Comparison of ENCODE assay signal across 1 cellular context in the genomic region with DNA sequence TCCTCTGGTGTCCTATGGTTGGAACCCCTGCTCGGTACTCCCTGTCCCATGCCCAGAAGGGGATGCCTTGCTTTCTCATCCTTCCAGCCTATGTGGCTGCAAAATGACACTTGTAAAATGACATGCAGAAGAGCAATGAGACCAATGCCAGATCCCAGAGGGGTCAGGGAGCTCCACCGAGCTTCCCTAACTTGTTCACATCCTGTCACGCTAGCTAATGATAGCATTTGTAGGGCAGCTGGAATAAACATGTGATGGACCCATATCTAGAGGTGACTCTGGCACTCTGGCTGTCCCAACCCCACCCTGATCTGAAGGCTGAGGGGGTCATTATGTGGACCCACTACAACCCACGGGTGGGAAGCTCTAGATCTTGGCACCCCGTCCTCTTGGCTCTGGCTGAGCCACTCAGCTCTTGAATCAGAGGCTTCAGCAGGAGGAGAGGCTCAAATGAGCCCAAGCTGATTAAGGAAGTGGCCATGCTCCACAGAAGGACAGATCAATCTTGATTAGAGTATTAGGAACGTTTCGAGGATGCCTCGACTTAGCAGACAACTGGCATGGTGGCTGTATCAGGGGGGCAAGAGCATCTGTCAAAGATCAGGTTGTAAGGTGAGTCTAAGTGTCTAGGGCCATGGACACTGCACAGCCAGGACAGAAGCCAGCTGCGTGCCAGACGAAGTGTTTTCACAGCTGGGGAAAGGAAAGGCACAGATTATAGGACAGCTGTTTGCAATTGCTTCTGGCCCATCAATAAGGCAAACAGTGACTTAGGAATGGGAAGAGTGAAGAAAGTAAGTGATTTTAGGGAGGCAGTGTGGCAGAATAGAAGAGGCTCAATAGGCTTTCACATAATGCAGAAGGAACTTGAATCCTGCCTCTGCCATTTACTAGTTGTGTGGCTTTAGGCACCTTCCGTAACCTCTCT.
TF ChIP-seq lines count a peak whose summit lies in the region.

No MANE protein-coding gene starts in this region.

TF ChIP-seq in IMR-90, 13 proteins besides CTCF, POLR2A, EP300 and RAD21 (continued from another document):
- TF ChIP-seq MAFK (IDR thresholded peaks at IDR 0.05; ENCODE audit: low read depth, low read length) (no peak), RCOR1 (IDR thresholded peaks at IDR 0.05; ENCODE audit: insufficient replicate concordance, low read length) (no peak), BHLHE40 (IDR thresholded peaks at IDR 0.05; ENCODE audit: low read depth, low read length) (no peak)
- TF ChIP-seq, protein P1, sequence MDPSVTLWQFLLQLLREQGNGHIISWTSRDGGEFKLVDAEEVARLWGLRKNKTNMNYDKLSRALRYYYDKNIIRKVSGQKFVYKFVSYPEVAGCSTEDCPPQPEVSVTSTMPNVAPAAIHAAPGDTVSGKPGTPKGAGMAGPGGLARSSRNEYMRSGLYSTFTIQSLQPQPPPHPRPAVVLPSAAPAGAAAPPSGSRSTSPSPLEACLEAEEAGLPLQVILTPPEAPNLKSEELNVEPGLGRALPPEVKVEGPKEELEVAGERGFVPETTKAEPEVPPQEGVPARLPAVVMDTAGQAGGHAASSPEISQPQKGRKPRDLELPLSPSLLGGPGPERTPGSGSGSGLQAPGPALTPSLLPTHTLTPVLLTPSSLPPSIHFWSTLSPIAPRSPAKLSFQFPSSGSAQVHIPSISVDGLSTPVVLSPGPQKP (IDR thresholded peaks at IDR 0.05; ENCODE audit: borderline replicate concordance, low read depth, low read length) = no peak
- TF ChIP-seq, protein P2, sequence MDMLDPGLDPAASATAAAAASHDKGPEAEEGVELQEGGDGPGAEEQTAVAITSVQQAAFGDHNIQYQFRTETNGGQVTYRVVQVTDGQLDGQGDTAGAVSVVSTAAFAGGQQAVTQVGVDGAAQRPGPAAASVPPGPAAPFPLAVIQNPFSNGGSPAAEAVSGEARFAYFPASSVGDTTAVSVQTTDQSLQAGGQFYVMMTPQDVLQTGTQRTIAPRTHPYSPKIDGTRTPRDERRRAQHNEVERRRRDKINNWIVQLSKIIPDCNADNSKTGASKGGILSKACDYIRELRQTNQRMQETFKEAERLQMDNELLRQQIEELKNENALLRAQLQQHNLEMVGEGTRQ (IDR thresholded peaks at IDR 0.05; ENCODE audit: low read depth, low read length) = no peak
